In genomic region chr1:152005360-152005912, GRCh38 we compare ENCODE assay signal across 3 cellular contexts.
TF ChIP-seq lines count a peak whose summit lies in the region.

No MANE protein-coding gene starts in this region.

TF ChIP-seq in liver, 16 proteins besides CTCF, POLR2A, EP300 and RAD21:
- TF ChIP-seq FOXA2 (IDR thresholded peaks at IDR 0.05) (no peak), GABPA (IDR thresholded peaks at IDR 0.05 in 1 of 2, conservative IDR thresholded peaks at IDR 0.05 in 1 of 2) (no peak), HNF4A (conservative IDR thresholded peaks at IDR 0.05) (peak; percentile 13 to 30), YY1 (IDR thresholded peaks at IDR 0.05) (no peak), HNF4G (IDR thresholded peaks at IDR 0.05) (no peak)
TF ChIP-seq in liver: peak in this region for 1.

TF ChIP-seq in HepG2, 621 proteins besides CTCF, POLR2A, EP300 and RAD21:
- TF ChIP-seq FOXA1 (IDR thresholded peaks at IDR 0.05) (no peak), FOXA1 (CRISPR knock-in tag; IDR thresholded peaks at IDR 0.05) (no peak), MAFG (CRISPR knock-in tag; IDR thresholded peaks at IDR 0.05) (no peak), FIP1L1 (IDR thresholded peaks at IDR 0.05; ENCODE audit: borderline replicate concordance, insufficient read depth, low read depth, low read length) (no peak), RARA (CRISPR knock-in tag; IDR thresholded peaks at IDR 0.05) (no peak), TRIM24 (CRISPR knock-in tag; IDR thresholded peaks at IDR 0.05) (no peak), NFE2L2 (IDR thresholded peaks at IDR 0.05; ENCODE audit: low read length) (no peak), KDM1A (CRISPR knock-in tag; IDR thresholded peaks at IDR 0.05) (no peak), MAFK (conservative IDR thresholded peaks at IDR 0.05 in 1 of 2, IDR thresholded peaks at IDR 0.05 in 1 of 2; ENCODE audit: low read length in 2 of 2) (no peak), ZNF12 (CRISPR knock-in tag; IDR thresholded peaks at IDR 0.05) (no peak), CHCHD3 (CRISPR knock-in tag; IDR thresholded peaks at IDR 0.05) (no peak), ZNF343 (CRISPR knock-in tag; IDR thresholded peaks at IDR 0.05) (no peak), HOXA9 (CRISPR knock-in tag; IDR thresholded peaks at IDR 0.05; ENCODE audit: borderline replicate concordance) (no peak), ZSCAN9 (CRISPR knock-in tag; IDR thresholded peaks at IDR 0.05; ENCODE audit: borderline replicate concordance) (no peak), UBTF (CRISPR knock-in tag; IDR thresholded peaks at IDR 0.05) (no peak), FOXO4 (CRISPR knock-in tag; conservative IDR thresholded peaks at IDR 0.05) (no peak), FOXK1 (CRISPR knock-in tag; IDR thresholded peaks at IDR 0.05; ENCODE audit: borderline replicate concordance, low read depth) (no peak), ZNF33B (CRISPR knock-in tag; IDR thresholded peaks at IDR 0.05) (no peak)
- TF ChIP-seq, protein P1, sequence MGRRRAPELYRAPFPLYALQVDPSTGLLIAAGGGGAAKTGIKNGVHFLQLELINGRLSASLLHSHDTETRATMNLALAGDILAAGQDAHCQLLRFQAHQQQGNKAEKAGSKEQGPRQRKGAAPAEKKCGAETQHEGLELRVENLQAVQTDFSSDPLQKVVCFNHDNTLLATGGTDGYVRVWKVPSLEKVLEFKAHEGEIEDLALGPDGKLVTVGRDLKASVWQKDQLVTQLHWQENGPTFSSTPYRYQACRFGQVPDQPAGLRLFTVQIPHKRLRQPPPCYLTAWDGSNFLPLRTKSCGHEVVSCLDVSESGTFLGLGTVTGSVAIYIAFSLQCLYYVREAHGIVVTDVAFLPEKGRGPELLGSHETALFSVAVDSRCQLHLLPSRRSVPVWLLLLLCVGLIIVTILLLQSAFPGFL (CRISPR knock-in tag; IDR thresholded peaks at IDR 0.05) = no peak
- TF ChIP-seq, protein P2, sequence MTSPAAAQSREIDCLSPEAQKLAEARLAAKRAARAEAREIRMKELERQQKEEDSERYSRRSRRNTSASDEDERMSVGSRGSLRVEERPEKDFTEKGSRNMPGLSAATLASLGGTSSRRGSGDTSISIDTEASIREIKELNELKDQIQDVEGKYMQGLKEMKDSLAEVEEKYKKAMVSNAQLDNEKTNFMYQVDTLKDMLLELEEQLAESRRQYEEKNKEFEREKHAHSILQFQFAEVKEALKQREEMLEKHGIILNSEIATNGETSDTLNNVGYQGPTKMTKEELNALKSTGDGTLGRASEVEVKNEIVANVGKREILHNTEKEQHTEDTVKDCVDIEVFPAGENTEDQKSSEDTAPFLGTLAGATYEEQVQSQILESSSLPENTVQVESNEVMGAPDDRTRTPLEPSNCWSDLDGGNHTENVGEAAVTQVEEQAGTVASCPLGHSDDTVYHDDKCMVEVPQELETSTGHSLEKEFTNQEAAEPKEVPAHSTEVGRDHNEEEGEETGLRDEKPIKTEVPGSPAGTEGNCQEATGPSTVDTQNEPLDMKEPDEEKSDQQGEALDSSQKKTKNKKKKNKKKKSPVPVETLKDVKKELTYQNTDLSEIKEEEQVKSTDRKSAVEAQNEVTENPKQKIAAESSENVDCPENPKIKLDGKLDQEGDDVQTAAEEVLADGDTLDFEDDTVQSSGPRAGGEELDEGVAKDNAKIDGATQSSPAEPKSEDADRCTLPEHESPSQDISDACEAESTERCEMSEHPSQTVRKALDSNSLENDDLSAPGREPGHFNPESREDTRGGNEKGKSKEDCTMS (CRISPR knock-in tag; conservative IDR thresholded peaks at IDR 0.05) = no peak
TF ChIP-seq in HepG2: peak in this region for 0.

TF ChIP-seq in HEK293, 187 proteins besides CTCF, POLR2A, EP300 and RAD21:
- peak; percentile 58 for TF ChIP-seq ZBTB48 (tag by site-specific recombination; IDR thresholded peaks at IDR 0.05)
- TF ChIP-seq, protein P3, sequence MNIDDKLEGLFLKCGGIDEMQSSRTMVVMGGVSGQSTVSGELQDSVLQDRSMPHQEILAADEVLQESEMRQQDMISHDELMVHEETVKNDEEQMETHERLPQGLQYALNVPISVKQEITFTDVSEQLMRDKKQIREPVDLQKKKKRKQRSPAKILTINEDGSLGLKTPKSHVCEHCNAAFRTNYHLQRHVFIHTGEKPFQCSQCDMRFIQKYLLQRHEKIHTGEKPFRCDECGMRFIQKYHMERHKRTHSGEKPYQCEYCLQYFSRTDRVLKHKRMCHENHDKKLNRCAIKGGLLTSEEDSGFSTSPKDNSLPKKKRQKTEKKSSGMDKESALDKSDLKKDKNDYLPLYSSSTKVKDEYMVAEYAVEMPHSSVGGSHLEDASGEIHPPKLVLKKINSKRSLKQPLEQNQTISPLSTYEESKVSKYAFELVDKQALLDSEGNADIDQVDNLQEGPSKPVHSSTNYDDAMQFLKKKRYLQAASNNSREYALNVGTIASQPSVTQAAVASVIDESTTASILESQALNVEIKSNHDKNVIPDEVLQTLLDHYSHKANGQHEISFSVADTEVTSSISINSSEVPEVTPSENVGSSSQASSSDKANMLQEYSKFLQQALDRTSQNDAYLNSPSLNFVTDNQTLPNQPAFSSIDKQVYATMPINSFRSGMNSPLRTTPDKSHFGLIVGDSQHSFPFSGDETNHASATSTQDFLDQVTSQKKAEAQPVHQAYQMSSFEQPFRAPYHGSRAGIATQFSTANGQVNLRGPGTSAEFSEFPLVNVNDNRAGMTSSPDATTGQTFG (tag by site-specific recombination; IDR thresholded peaks at IDR 0.05; ENCODE audit: borderline replicate concordance) = no peak
- TF ChIP-seq SALL2 (tag by site-specific recombination; IDR thresholded peaks at IDR 0.05; ENCODE audit: borderline replicate concordance) = no peak
- no peak for TF ChIP-seq ZNF366 (tag by site-specific recombination; conservative IDR thresholded peaks at IDR 0.05)
- TF ChIP-seq ZNF514 (tag by site-specific recombination; IDR thresholded peaks at IDR 0.05) = no peak
- TF ChIP-seq GLIS1 (tag by site-specific recombination; IDR thresholded peaks at IDR 0.05) = no peak
